In genomic region chr6:120056085-120056484, GRCh38 we compare ENCODE assay signal across 10 cellular contexts.
DNase-seq lines count a peak whose midpoint lies in the region; ATAC-seq and TF ChIP-seq lines count a peak whose summit lies in the region.
"Had no signal": no experiment of that assay in that cellular context is flagged by ENCODE, and none has a peak within 500 bp of the region (broad histone marks: within the 10 kb centered on the region; RNA-seq: fewer than 3 reads in every experiment).

No MANE protein-coding gene starts in this region.

- H3K4me1 ChIP-seq in RWPE2 (ENCODE audit: insufficient read depth, poor library complexity, severe bottlenecking): no peaks in the 10 kb centered on the region
- H3K4me1 ChIP-seq in CD8-positive, alpha-beta T cell (ENCODE audit: insufficient read depth, low read length): no peaks in the 10 kb centered on the region

- H3K4me3 Mint-ChIP-seq in activated CD4-positive, alpha-beta memory T cell treated with anti-CD3 and anti-CD28 coated beads for 36 hours: no peak overlapping the region
- H3K4me3 Mint-ChIP-seq in activated CD4-positive, alpha-beta memory T cell treated with anti-CD3 and anti-CD28 coated beads, Interleukin-2, amount 10 ng/mL, durations not matched to agents 7 days and 5 days: no peak overlapping the region
- no peak overlapping the region for H3K4me3 Mint-ChIP-seq in progenitor cell of endocrine pancreas (ENCODE audit: low read depth)
- H3K4me3 Mint-ChIP-seq in CD8-positive, alpha-beta T cell: no peak overlapping the region
- H3K4me3 Mint-ChIP-seq: nephron had no signal

- TF ChIP-seq CTCF in RWPE2 (IDR thresholded peaks at IDR 0.05; ENCODE audit: poor library complexity, severe bottlenecking) (peak; percentile 7), progenitor cell of endocrine pancreas (IDR thresholded peaks at IDR 0.05; ENCODE audit: unreplicated experiment) (peak; percentile 30)
- no peak for TF ChIP-seq CTCF in CD8-positive, alpha-beta T cell (IDR thresholded peaks at IDR 0.05)

- CTCF ChIA-PET in activated CD4-positive, alpha-beta memory T cell treated with anti-CD3 and anti-CD28 coated beads for 36 hours (lab: Charles Lee): no interaction called here
- CTCF ChIA-PET in activated CD4-positive, alpha-beta memory T cell treated with anti-CD3 and anti-CD28 coated beads, Interleukin-2, amount 10 ng/mL, durations not matched to agents 7 days and 5 days (lab: Charles Lee): no interaction called here
- CTCF ChIA-PET in CD8-positive, alpha-beta T cell (lab: Charles Lee): no interaction called here

- H3K36me3 ChIP-seq in RWPE2 (ENCODE audit: low read depth): no peaks in the 10 kb centered on the region
- H3K36me3 ChIP-seq in CD8-positive, alpha-beta T cell (ENCODE audit: insufficient read depth, low read length): no peaks in the 10 kb centered on the region

- intact Hi-C loops in activated CD4-positive, alpha-beta memory T cell treated with anti-CD3 and anti-CD28 coated beads for 36 hours (cut with micrococcal nuclease): loop anchor here (2.0 to 10.0 kb wide), 2 partner anchors 311 to 907 kb away; no protein-coding TSS in a partner anchor
- intact Hi-C loops in CD8-positive, alpha-beta T cell (cut with DNase I, micrococcal nuclease): no loop called here

- H3K4me3 ChIP-seq in RWPE2 (ENCODE audit: severe bottlenecking): no peak overlapping the region
- H3K4me3 ChIP-seq in CD8-positive, alpha-beta T cell (ENCODE audit: low read depth, low read length): no peak overlapping the region

- POLR2A ChIA-PET in activated CD4-positive, alpha-beta memory T cell treated with anti-CD3 and anti-CD28 coated beads for 36 hours (lab: Charles Lee): no interaction called here
- POLR2A ChIA-PET in activated CD4-positive, alpha-beta memory T cell treated with anti-CD3 and anti-CD28 coated beads, Interleukin-2, amount 10 ng/mL, durations not matched to agents 7 days and 5 days (lab: Charles Lee): no interaction called here
- POLR2A ChIA-PET in CD8-positive, alpha-beta T cell (lab: Charles Lee): no interaction called here

- no peaks in the 10 kb centered on the region for H3K27me3 ChIP-seq in RWPE2 (ENCODE audit: insufficient read depth, poor library complexity, severe bottlenecking)
- no peaks in the 10 kb centered on the region for H3K27me3 ChIP-seq in CD8-positive, alpha-beta T cell (ENCODE audit: insufficient read depth, low read length)

- no peaks in the 10 kb centered on the region for H3K4me1 Mint-ChIP-seq in activated CD4-positive, alpha-beta memory T cell treated with anti-CD3 and anti-CD28 coated beads for 36 hours (ENCODE audit: low read depth)
- H3K4me1 Mint-ChIP-seq in activated CD4-positive, alpha-beta memory T cell treated with anti-CD3 and anti-CD28 coated beads, Interleukin-2, amount 10 ng/mL, durations not matched to agents 7 days and 5 days: no peaks in the 10 kb centered on the region
- H3K4me1 Mint-ChIP-seq in progenitor cell of endocrine pancreas (ENCODE audit: low read depth): no peaks in the 10 kb centered on the region
- no peaks in the 10 kb centered on the region for H3K4me1 Mint-ChIP-seq in CD8-positive, alpha-beta T cell (ENCODE audit: low read depth)
- H3K4me1 Mint-ChIP-seq: nephron had no signal

- DNase-seq in activated CD4-positive, alpha-beta memory T cell treated with anti-CD3 and anti-CD28 coated beads for 36 hours: peak; percentile 18
- no peak for DNase-seq in activated CD4-positive, alpha-beta memory T cell treated with anti-CD3 and anti-CD28 coated beads, Interleukin-2, amount 10 ng/mL, durations not matched to agents 7 days and 5 days
- DNase-seq in RWPE2 (ENCODE audit: low spot score): no peak
- DNase-seq in progenitor cell of endocrine pancreas (ENCODE audit: low spot score, unreplicated experiment): no peak
- no peak for DNase-seq in SIG-M5 (lab: John Stamatoyannopoulos, UW)
- DNase-seq in CD8-positive, alpha-beta T cell: no peak
- DNase-seq: stimulated activated naive CD4-positive, alpha-beta T cell had no signal

- no peak overlapping the region for H3K27ac ChIP-seq in RWPE2 (ENCODE audit: poor library complexity, severe bottlenecking)
- no peak overlapping the region for H3K27ac ChIP-seq in CD8-positive, alpha-beta T cell (ENCODE audit: low read depth, low read length)

- H3K27ac Mint-ChIP-seq in activated CD4-positive, alpha-beta memory T cell treated with anti-CD3 and anti-CD28 coated beads for 36 hours: no peak overlapping the region
- H3K27ac Mint-ChIP-seq in activated CD4-positive, alpha-beta memory T cell treated with anti-CD3 and anti-CD28 coated beads, Interleukin-2, amount 10 ng/mL, durations not matched to agents 7 days and 5 days: no peak overlapping the region
- no peak overlapping the region for H3K27ac Mint-ChIP-seq in progenitor cell of endocrine pancreas
- no peak overlapping the region for H3K27ac Mint-ChIP-seq in CD8-positive, alpha-beta T cell
- H3K27ac Mint-ChIP-seq: nephron had no signal

- H3K9me3 ChIP-seq in RWPE2 (ENCODE audit: severe bottlenecking): no peaks in the 10 kb centered on the region
- H3K9me3 ChIP-seq in CD8-positive, alpha-beta T cell (ENCODE audit: low read length): no peaks in the 10 kb centered on the region

- H3K36me3 Mint-ChIP-seq in activated CD4-positive, alpha-beta memory T cell treated with anti-CD3 and anti-CD28 coated beads for 36 hours: no peaks in the 10 kb centered on the region
- H3K36me3 Mint-ChIP-seq in activated CD4-positive, alpha-beta memory T cell treated with anti-CD3 and anti-CD28 coated beads, Interleukin-2, amount 10 ng/mL, durations not matched to agents 7 days and 5 days (ENCODE audit: low read depth): no peaks in the 10 kb centered on the region
- no peaks in the 10 kb centered on the region for H3K36me3 Mint-ChIP-seq in progenitor cell of endocrine pancreas (ENCODE audit: insufficient read depth)
- no peaks in the 10 kb centered on the region for H3K36me3 Mint-ChIP-seq in CD8-positive, alpha-beta T cell

- peaks cover 13% of the 10 kb centered on the region for H3K9me3 Mint-ChIP-seq in activated CD4-positive, alpha-beta memory T cell treated with anti-CD3 and anti-CD28 coated beads for 36 hours
- H3K9me3 Mint-ChIP-seq in activated CD4-positive, alpha-beta memory T cell treated with anti-CD3 and anti-CD28 coated beads, Interleukin-2, amount 10 ng/mL, durations not matched to agents 7 days and 5 days: peaks cover 8% of the 10 kb centered on the region
- H3K9me3 Mint-ChIP-seq in progenitor cell of endocrine pancreas (ENCODE audit: low read depth): peaks cover 11% of the 10 kb centered on the region
- H3K9me3 Mint-ChIP-seq in CD8-positive, alpha-beta T cell: peaks cover 4% of the 10 kb centered on the region

- ATAC-seq in HG02678 (IDR thresholded peaks at IDR 0.05; ENCODE audit: unreplicated experiment) (peak; percentile 74), RWPE2 (ENCODE audit: low read depth) (no peak), HG03097 (IDR thresholded peaks at IDR 0.05; ENCODE audit: low FRiP score, unreplicated experiment) (no peak)
- no peak for ATAC-seq in CD8-positive, alpha-beta T cell

- no peaks in the 10 kb centered on the region for H3K27me3 Mint-ChIP-seq in activated CD4-positive, alpha-beta memory T cell treated with anti-CD3 and anti-CD28 coated beads for 36 hours
- no peaks in the 10 kb centered on the region for H3K27me3 Mint-ChIP-seq in activated CD4-positive, alpha-beta memory T cell treated with anti-CD3 and anti-CD28 coated beads, Interleukin-2, amount 10 ng/mL, durations not matched to agents 7 days and 5 days
- H3K27me3 Mint-ChIP-seq in progenitor cell of endocrine pancreas: no peaks in the 10 kb centered on the region
- H3K27me3 Mint-ChIP-seq in CD8-positive, alpha-beta T cell (ENCODE audit: low read depth): no peaks in the 10 kb centered on the region
